Comparison of ENCODE assay signal across 1 cellular context in the genomic region with DNA sequence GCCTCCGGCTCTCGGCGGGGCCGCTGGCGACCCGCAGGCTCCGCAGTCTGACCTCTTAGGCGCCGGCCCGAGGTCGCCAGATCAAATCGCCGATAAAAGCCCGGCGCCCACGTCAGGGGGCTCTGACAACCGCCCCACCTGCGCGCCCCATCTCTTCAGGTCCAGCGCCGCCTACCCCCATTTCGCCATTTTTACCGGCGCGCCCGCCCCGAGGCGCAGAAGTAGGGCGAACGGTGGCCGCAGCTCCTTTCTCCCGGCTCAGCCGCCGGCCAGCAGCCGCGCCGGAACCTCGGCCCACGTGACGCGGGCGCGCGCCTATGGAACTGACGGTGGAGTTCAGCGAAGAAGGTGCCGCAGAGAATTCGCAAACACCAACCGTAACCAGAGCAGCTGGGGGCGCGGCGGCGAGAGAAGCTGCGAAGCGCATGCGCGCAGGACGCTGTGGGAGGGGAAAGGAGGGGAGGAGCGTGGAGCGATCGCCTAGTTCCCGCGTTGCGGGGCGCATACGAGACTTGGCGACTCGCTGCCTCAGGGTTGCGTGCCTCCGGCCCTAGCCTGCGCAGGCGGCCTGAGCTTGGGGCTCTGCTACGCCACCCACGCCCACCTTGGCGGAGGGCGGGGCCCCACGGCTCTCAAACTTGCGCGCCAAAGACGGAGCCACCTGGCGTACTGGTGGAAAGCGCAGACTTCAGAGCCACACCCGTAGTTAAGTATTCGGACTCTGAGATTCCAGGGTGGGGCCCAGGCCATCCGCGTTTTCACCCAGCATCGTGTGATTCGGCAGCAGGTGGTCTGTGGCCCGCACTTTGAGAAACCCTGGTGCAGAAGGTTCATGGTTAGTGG.
TF ChIP-seq lines count a peak whose summit lies in the region.

A gene with protein sequence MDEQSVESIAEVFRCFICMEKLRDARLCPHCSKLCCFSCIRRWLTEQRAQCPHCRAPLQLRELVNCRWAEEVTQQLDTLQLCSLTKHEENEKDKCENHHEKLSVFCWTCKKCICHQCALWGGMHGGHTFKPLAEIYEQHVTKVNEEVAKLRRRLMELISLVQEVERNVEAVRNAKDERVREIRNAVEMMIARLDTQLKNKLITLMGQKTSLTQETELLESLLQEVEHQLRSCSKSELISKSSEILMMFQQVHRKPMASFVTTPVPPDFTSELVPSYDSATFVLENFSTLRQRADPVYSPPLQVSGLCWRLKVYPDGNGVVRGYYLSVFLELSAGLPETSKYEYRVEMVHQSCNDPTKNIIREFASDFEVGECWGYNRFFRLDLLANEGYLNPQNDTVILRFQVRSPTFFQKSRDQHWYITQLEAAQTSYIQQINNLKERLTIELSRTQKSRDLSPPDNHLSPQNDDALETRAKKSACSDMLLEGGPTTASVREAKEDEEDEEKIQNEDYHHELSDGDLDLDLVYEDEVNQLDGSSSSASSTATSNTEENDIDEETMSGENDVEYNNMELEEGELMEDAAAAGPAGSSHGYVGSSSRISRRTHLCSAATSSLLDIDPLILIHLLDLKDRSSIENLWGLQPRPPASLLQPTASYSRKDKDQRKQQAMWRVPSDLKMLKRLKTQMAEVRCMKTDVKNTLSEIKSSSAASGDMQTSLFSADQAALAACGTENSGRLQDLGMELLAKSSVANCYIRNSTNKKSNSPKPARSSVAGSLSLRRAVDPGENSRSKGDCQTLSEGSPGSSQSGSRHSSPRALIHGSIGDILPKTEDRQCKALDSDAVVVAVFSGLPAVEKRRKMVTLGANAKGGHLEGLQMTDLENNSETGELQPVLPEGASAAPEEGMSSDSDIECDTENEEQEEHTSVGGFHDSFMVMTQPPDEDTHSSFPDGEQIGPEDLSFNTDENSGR (minus strand): TSS at position 418 of the 843 bp plus-strand sequence. CDS start 419 bp downstream, outside the sequence.

TF ChIP-seq in K562, 482 proteins besides CTCF, POLR2A, EP300 and RAD21 (continued from another document and continues in another):
- peak; percentile 70 for TF ChIP-seq TAF1 (IDR thresholded peaks at IDR 0.05; ENCODE audit: control insufficient read depth, extremely low read depth, insufficient read depth, low read length, severe bottlenecking)
- TF ChIP-seq PTTG1 (tag; IDR thresholded peaks at IDR 0.05; ENCODE audit: low read depth): no peak
- no peak for TF ChIP-seq NFRKB (IDR thresholded peaks at IDR 0.05; ENCODE audit: low read depth)
- TF ChIP-seq PHF20 (IDR thresholded peaks at IDR 0.05; ENCODE audit: partially characterized antibody): peak; percentile 66
- TF ChIP-seq, protein P1, sequence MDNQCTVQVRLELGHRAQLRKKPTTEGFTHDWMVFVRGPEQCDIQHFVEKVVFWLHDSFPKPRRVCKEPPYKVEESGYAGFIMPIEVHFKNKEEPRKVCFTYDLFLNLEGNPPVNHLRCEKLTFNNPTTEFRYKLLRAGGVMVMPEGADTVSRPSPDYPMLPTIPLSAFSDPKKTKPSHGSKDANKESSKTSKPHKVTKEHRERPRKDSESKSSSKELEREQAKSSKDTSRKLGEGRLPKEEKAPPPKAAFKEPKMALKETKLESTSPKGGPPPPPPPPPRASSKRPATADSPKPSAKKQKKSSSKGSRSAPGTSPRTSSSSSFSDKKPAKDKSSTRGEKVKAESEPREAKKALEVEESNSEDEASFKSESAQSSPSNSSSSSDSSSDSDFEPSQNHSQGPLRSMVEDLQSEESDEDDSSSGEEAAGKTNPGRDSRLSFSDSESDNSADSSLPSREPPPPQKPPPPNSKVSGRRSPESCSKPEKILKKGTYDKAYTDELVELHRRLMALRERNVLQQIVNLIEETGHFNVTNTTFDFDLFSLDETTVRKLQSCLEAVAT (IDR thresholded peaks at IDR 0.05): no peak
- no peak for TF ChIP-seq TAF9B (IDR thresholded peaks at IDR 0.05; ENCODE audit: partially characterized antibody)
- no peak for TF ChIP-seq ZNF584 (CRISPR knock-in tag; IDR thresholded peaks at IDR 0.05; ENCODE audit: low read depth)
- TF ChIP-seq, protein P2, sequence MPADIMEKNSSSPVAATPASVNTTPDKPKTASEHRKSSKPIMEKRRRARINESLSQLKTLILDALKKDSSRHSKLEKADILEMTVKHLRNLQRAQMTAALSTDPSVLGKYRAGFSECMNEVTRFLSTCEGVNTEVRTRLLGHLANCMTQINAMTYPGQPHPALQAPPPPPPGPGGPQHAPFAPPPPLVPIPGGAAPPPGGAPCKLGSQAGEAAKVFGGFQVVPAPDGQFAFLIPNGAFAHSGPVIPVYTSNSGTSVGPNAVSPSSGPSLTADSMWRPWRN (IDR thresholded peaks at IDR 0.05; ENCODE audit: low read depth): no peak
- no peak for TF ChIP-seq ZNF507 (tag; conservative IDR thresholded peaks at IDR 0.05)
- peak; percentile 39; the same call in 1 of the 2 replicates for TF ChIP-seq RNF2 (IDR thresholded peaks at IDR 0.05)
- TF ChIP-seq, protein P3, sequence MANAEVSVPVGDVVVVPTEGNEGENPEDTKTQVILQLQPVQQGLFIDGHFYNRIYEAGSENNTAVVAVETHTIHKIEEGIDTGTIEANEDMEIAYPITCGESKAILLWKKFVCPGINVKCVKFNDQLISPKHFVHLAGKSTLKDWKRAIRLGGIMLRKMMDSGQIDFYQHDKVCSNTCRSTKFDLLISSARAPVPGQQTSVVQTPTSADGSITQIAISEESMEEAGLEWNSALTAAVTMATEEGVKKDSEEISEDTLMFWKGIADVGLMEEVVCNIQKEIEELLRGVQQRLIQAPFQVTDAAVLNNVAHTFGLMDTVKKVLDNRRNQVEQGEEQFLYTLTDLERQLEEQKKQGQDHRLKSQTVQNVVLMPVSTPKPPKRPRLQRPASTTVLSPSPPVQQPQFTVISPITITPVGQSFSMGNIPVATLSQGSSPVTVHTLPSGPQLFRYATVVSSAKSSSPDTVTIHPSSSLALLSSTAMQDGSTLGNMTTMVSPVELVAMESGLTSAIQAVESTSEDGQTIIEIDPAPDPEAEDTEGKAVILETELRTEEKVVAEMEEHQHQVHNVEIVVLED (CRISPR knock-in tag; IDR thresholded peaks at IDR 0.05): peak; percentile 82
- 0 out of 2 replicates have a peak, but pooled peaks have one; percentile 46 for TF ChIP-seq PHF21A (IDR thresholded peaks at IDR 0.05; ENCODE audit: borderline replicate concordance, low read depth)
- TF ChIP-seq MAZ (CRISPR knock-in tag; conservative IDR thresholded peaks at IDR 0.05 in 1 of 2, IDR thresholded peaks at IDR 0.05 in 1 of 2): peak; percentile 85 to 97
- TF ChIP-seq NEUROD1 (IDR thresholded peaks at IDR 0.05; ENCODE audit: borderline replicate concordance, low read depth, low read length, partially characterized antibody): peak; percentile 66
- TF ChIP-seq ZNF197 (CRISPR knock-in tag; IDR thresholded peaks at IDR 0.05; ENCODE audit: low read depth): no peak
- TF ChIP-seq NFXL1 (CRISPR knock-in tag; IDR thresholded peaks at IDR 0.05): no peak
- 0 out of 2 replicates have a peak, but pooled peaks have one; percentile 45 for TF ChIP-seq TCF7 (IDR thresholded peaks at IDR 0.05; ENCODE audit: borderline replicate concordance)
- TF ChIP-seq BACH1 (tag; IDR thresholded peaks at IDR 0.05): no peak
- TF ChIP-seq, protein P4, sequence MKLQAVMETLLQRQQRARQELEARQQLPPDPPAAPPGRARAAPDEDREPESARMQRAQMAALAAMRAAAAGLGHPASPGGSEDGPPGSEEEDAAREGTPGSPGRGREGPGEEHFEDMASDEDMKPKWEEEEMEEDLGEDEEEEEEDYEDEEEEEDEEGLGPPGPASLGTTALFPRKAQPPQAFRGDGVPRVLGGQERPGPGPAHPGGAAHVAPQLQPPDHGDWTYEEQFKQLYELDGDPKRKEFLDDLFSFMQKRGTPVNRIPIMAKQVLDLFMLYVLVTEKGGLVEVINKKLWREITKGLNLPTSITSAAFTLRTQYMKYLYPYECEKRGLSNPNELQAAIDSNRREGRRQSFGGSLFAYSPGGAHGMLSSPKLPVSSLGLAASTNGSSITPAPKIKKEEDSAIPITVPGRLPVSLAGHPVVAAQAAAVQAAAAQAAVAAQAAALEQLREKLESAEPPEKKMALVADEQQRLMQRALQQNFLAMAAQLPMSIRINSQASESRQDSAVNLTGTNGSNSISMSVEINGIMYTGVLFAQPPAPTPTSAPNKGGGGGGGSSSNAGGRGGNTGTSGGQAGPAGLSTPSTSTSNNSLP (IDR thresholded peaks at IDR 0.05; ENCODE audit: borderline replicate concordance, low read depth, low read length): no peak
- no peak for TF ChIP-seq PHB (CRISPR knock-in tag; IDR thresholded peaks at IDR 0.05)
- TF ChIP-seq MEF2A (IDR thresholded peaks at IDR 0.05; ENCODE audit: control insufficient read depth, low read depth, low read length): no peak
- peak; percentile 3; the same call in 1 of the 2 replicates for TF ChIP-seq NFE2 (IDR thresholded peaks at IDR 0.05; ENCODE audit: low read depth)
- peak; percentile 46; the same call in 1 of the 2 replicates for TF ChIP-seq ZNF431 (CRISPR knock-in tag; IDR thresholded peaks at IDR 0.05)
- TF ChIP-seq RUNX1 (IDR thresholded peaks at IDR 0.05; ENCODE audit: low read depth): peak; percentile 62; the same call in 1 of the 2 replicates
- TF ChIP-seq GATAD2A (IDR thresholded peaks at IDR 0.05): peak; percentile 77
- 0 out of 2 replicates have a peak, but pooled peaks have one; percentile 36 for TF ChIP-seq ZNF76 (CRISPR knock-in tag; IDR thresholded peaks at IDR 0.05; ENCODE audit: borderline replicate concordance)
- TF ChIP-seq LARP7 (IDR thresholded peaks at IDR 0.05): no peak
- peak; percentile 21; the same call in 1 of the 2 replicates for TF ChIP-seq MTA1 (IDR thresholded peaks at IDR 0.05; ENCODE audit: borderline replicate concordance)
- peak; percentile 94 for TF ChIP-seq ZNF224 (CRISPR knock-in tag; IDR thresholded peaks at IDR 0.05)
- no peak for TF ChIP-seq SRSF7 (optimal IDR thresholded peaks at IDR 0.05; ENCODE audit: low read depth, low read length)
- peak; percentile 69 for TF ChIP-seq TEAD4 (IDR thresholded peaks at IDR 0.05; ENCODE audit: low read length)
- no peak for TF ChIP-seq TEAD4 (CRISPR knock-in tag; IDR thresholded peaks at IDR 0.05; ENCODE audit: borderline replicate concordance)
- TF ChIP-seq GTF2A2 (tag; IDR thresholded peaks at IDR 0.05): no peak
- TF ChIP-seq DDX20 (tag; IDR thresholded peaks at IDR 0.05; ENCODE audit: low read depth): no peak
- TF ChIP-seq, protein P5, sequence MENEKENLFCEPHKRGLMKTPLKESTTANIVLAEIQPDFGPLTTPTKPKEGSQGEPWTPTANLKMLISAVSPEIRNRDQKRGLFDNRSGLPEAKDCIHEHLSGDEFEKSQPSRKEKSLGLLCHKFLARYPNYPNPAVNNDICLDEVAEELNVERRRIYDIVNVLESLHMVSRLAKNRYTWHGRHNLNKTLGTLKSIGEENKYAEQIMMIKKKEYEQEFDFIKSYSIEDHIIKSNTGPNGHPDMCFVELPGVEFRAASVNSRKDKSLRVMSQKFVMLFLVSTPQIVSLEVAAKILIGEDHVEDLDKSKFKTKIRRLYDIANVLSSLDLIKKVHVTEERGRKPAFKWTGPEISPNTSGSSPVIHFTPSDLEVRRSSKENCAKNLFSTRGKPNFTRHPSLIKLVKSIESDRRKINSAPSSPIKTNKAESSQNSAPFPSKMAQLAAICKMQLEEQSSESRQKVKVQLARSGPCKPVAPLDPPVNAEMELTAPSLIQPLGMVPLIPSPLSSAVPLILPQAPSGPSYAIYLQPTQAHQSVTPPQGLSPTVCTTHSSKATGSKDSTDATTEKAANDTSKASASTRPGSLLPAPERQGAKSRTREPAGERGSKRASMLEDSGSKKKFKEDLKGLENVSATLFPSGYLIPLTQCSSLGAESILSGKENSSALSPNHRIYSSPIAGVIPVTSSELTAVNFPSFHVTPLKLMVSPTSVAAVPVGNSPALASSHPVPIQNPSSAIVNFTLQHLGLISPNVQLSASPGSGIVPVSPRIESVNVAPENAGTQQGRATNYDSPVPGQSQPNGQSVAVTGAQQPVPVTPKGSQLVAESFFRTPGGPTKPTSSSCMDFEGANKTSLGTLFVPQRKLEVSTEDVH (IDR thresholded peaks at IDR 0.05; ENCODE audit: low read depth, partially characterized antibody): peak; percentile 95
- TF ChIP-seq OTX1 (CRISPR knock-in tag; IDR thresholded peaks at IDR 0.05): no peak
- peak; percentile 84; the same call in 1 of the 2 replicates for TF ChIP-seq KLF6 (CRISPR knock-in tag; IDR thresholded peaks at IDR 0.05; ENCODE audit: borderline replicate concordance)
- TF ChIP-seq ZNF551 (CRISPR knock-in tag; IDR thresholded peaks at IDR 0.05): no peak
- no peak for TF ChIP-seq MYBL2 (IDR thresholded peaks at IDR 0.05; ENCODE audit: low read depth)
- no peak for TF ChIP-seq MYBL2 (CRISPR knock-in tag; IDR thresholded peaks at IDR 0.05; ENCODE audit: borderline replicate concordance)
- TF ChIP-seq JUN (IDR thresholded peaks at IDR 0.05; ENCODE audit: borderline replicate concordance, low read depth, low read length): peak; percentile 40; the same call in 1 of the 2 replicates
- 0 out of 2 replicates have a peak, but pooled peaks have one; percentile 60 for TF ChIP-seq JUN (CRISPR knock-in tag; IDR thresholded peaks at IDR 0.05; ENCODE audit: borderline replicate concordance)
- TF ChIP-seq CCAR2 (IDR thresholded peaks at IDR 0.05; ENCODE audit: low read depth, low read length): no peak
- TF ChIP-seq ZNF589 (CRISPR knock-in tag; IDR thresholded peaks at IDR 0.05; ENCODE audit: low read depth): no peak
- TF ChIP-seq KLF13 (tag; IDR thresholded peaks at IDR 0.05; ENCODE audit: borderline replicate concordance, low read depth): peak; percentile 96
